Comparison of ENCODE assay signal across 1 cellular context in genomic region chr15:40796041-40796440, GRCh38.
TF ChIP-seq lines count a peak whose summit lies in the region.

No MANE protein-coding gene starts in this region.

TF ChIP-seq in HepG2, 621 proteins besides CTCF, POLR2A, EP300 and RAD21:
- TF ChIP-seq ZNF136 (CRISPR knock-in tag; IDR thresholded peaks at IDR 0.05; ENCODE audit: low read depth) (no peak), ELF4 (CRISPR knock-in tag; IDR thresholded peaks at IDR 0.05; ENCODE audit: borderline replicate concordance) (no peak), POLR2AphosphoS5 (IDR thresholded peaks at IDR 0.05; ENCODE audit: low read depth, low read length) (no peak), HCFC1 (IDR thresholded peaks at IDR 0.05; ENCODE audit: low read depth, low read length) (no peak), ZNF142 (CRISPR knock-in tag; IDR thresholded peaks at IDR 0.05) (no peak), ONECUT2 (CRISPR knock-in tag; IDR thresholded peaks at IDR 0.05) (no peak), NR2C2 (CRISPR knock-in tag; IDR thresholded peaks at IDR 0.05; ENCODE audit: borderline replicate concordance) (no peak), AFF4 (CRISPR knock-in tag; IDR thresholded peaks at IDR 0.05) (no peak)
